ENCODE assay signal across 1 cellular context in genomic region chr11:46951864-46952263, GRCh38.
TF ChIP-seq lines count a peak whose summit lies in the region.

No MANE protein-coding gene starts in this region.

TF ChIP-seq in HEK293, 187 proteins besides CTCF, POLR2A, EP300 and RAD21 (continued from another document):
- TF ChIP-seq PRDM10 (tag by site-specific recombination; IDR thresholded peaks at IDR 0.05) (peak; percentile 28; the same call in 1 of the 2 replicates), ZNF654 (tag by site-specific recombination; IDR thresholded peaks at IDR 0.05; ENCODE audit: low read depth) (no peak), ZBTB48 (tag by site-specific recombination; IDR thresholded peaks at IDR 0.05) (no peak), WT1 (tag by site-specific recombination; IDR thresholded peaks at IDR 0.05) (no peak)
- TF ChIP-seq, protein P1, sequence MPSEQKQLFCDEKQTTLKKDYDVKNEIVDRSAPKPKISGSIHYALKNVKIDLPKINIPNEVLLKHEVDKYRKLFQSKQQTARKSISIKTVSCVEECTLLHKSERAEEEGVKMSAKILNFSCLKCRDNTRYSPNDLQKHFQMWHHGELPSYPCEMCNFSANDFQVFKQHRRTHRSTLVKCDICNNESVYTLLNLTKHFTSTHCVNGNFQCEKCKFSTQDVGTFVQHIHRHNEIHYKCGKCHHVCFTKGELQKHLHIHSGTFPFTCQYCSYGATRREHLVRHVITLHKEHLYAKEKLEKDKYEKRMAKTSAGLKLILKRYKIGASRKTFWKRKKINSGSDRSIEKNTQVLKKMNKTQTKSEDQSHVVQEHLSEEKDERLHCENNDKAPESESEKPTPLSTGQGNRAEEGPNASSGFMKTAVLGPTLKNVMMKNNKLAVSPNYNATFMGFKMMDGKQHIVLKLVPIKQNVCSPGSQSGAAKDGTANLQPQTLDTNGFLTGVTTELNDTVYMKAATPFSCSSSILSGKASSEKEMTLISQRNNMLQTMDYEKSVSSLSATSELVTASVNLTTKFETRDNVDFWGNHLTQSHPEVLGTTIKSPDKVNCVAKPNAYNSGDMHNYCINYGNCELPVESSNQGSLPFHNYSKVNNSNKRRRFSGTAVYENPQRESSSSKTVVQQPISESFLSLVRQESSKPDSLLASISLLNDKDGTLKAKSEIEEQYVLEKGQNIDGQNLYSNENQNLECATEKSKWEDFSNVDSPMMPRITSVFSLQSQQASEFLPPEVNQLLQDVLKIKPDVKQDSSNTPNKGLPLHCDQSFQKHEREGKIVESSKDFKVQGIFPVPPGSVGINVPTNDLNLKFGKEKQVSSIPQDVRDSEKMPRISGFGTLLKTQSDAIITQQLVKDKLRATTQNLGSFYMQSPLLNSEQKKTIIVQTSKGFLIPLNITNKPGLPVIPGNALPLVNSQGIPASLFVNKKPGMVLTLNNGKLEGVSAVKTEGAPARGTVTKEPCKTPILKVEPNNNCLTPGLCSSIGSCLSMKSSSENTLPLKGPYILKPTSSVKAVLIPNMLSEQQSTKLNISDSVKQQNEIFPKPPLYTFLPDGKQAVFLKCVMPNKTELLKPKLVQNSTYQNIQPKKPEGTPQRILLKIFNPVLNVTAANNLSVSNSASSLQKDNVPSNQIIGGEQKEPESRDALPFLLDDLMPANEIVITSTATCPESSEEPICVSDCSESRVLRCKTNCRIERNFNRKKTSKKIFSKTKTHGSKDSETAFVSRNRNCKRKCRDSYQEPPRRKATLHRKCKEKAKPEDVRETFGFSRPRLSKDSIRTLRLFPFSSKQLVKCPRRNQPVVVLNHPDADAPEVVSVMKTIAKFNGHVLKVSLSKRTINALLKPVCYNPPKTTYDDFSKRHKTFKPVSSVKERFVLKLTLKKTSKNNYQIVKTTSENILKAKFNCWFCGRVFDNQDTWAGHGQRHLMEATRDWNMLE (tag by site-specific recombination; conservative IDR thresholded peaks at IDR 0.05; ENCODE audit: low read depth) = no peak
